In genomic region chr5:80204808-80205614, GRCh38 we compare ENCODE assay signal across 8 cellular contexts. TPM values are rescaled to one million over a fixed set of nuclear protein-coding genes. Genes with fewer than 3 reads are reported as not detected.
DNase-seq lines count a peak whose midpoint lies in the region; ATAC-seq and TF ChIP-seq lines count a peak whose summit lies in the region.

No MANE protein-coding gene starts in this region.

- TF ChIP-seq EP300 in upper lobe of left lung (IDR thresholded peaks at IDR 0.05) = no peak

- H3K27me3 ChIP-seq in upper lobe of left lung = no peaks in the 10 kb centered on the region

- H3K4me1 Mint-ChIP-seq in activated T-cell treated with anti-CD3 and anti-CD28 coated beads, Interleukin-2, amount 50 U/mL, for 72 hours (ENCODE audit: low read depth) = peaks cover 84% of the 10 kb centered on the region
- peaks cover 76% of the 10 kb centered on the region for H3K4me1 Mint-ChIP-seq in activated naive CD8-positive, alpha-beta T cell treated with anti-CD3 and anti-CD28 coated beads for 36 hours

- H3K36me3 ChIP-seq in upper lobe of left lung = peaks cover 0 to 14% (median 0%) of the 10 kb centered on the region in 4 donors

- H3K36me3 Mint-ChIP-seq in activated T-cell treated with anti-CD3 and anti-CD28 coated beads, Interleukin-2, amount 50 U/mL, for 72 hours (ENCODE audit: insufficient read depth in 2 of 2) = peaks cover 2 to 14% of the 10 kb centered on the region in 2 donors
- peaks cover 31% of the 10 kb centered on the region for H3K36me3 Mint-ChIP-seq in activated naive CD8-positive, alpha-beta T cell treated with anti-CD3 and anti-CD28 coated beads for 36 hours

- H3K4me1 ChIP-seq in upper lobe of left lung = peaks cover 3 to 19% (median 6%) of the 10 kb centered on the region in 4 donors

- peak overlapping the region; percentile 26 to 52 for H3K4me3 Mint-ChIP-seq in activated T-cell treated with anti-CD3 and anti-CD28 coated beads, Interleukin-2, amount 50 U/mL, for 72 hours
- H3K4me3 Mint-ChIP-seq in activated naive CD8-positive, alpha-beta T cell treated with anti-CD3 and anti-CD28 coated beads for 36 hours = peak overlapping the region; percentile 30

- no peak for DNase-seq in activated T-cell treated with anti-CD3 and anti-CD28 coated beads, Interleukin-2, amount 50 U/mL, for 72 hours
- no peak for DNase-seq in activated T-cell treated with anti-CD3 and anti-CD28 coated beads, Interleukin-2, amount 50 U/mL, for 48 hours
- DNase-seq in activated naive CD8-positive, alpha-beta T cell treated with anti-CD3 and anti-CD28 coated beads for 36 hours = no peak
- DNase-seq in left kidney (ENCODE audit: low read depth, low spot score) (peak; percentile 31), upper lobe of left lung (no peak), HEK293T (ENCODE audit: extremely low spot score) (no peak)

- WGBS in upper lobe of left lung, 2 donors = 50 to 65% methylated on average over 9 to 10 of the region's 10 CpGs

- no peak for TF ChIP-seq CTCF in upper lobe of left lung (IDR thresholded peaks at IDR 0.05)

- ATAC-seq in activated T-cell treated with anti-CD3 and anti-CD28 coated beads, Interleukin-2, amount 50 U/mL, for 72 hours (replicated peaks in 1 of 2) = peak; percentile 47 to 57
- ATAC-seq in upper lobe of left lung (ENCODE audit: low FRiP score in 2 of 2) (peak in 1 of 2 donors; percentile 41), GM18870 (IDR thresholded peaks at IDR 0.05; ENCODE audit: unreplicated experiment) (no peak), HG03175 (IDR thresholded peaks at IDR 0.05; ENCODE audit: unreplicated experiment) (no peak)

- H3K9me3 ChIP-seq in upper lobe of left lung = no peaks in the 10 kb centered on the region

- peak overlapping the region; percentile 83 for H3K27ac Mint-ChIP-seq in activated T-cell treated with anti-CD3 and anti-CD28 coated beads, Interleukin-2, amount 50 U/mL, for 72 hours
- H3K27ac Mint-ChIP-seq in activated naive CD8-positive, alpha-beta T cell treated with anti-CD3 and anti-CD28 coated beads for 36 hours = peak overlapping the region; percentile 85

- H3K9me3 Mint-ChIP-seq in activated T-cell treated with anti-CD3 and anti-CD28 coated beads, Interleukin-2, amount 50 U/mL, for 72 hours = no peaks in the 10 kb centered on the region
- H3K9me3 Mint-ChIP-seq in activated naive CD8-positive, alpha-beta T cell treated with anti-CD3 and anti-CD28 coated beads for 36 hours = no peaks in the 10 kb centered on the region

- TF ChIP-seq POLR2A in upper lobe of left lung (IDR thresholded peaks at IDR 0.05) = no peak

- peak overlapping the region in 3 of 4 donors; percentile 2 to 36 (median 15) for H3K27ac ChIP-seq in upper lobe of left lung

- no peaks in the 10 kb centered on the region for H3K27me3 Mint-ChIP-seq in activated T-cell treated with anti-CD3 and anti-CD28 coated beads, Interleukin-2, amount 50 U/mL, for 72 hours (ENCODE audit: low read depth)
- H3K27me3 Mint-ChIP-seq in activated naive CD8-positive, alpha-beta T cell treated with anti-CD3 and anti-CD28 coated beads for 36 hours = no peaks in the 10 kb centered on the region

- H3K4me3 ChIP-seq in upper lobe of left lung = no peak overlapping the region

- POLR2A ChIA-PET in HEK293T (lab: Yijun Ruan, JAX) = interaction anchor here (0.9 kb wide), 1 partner anchor 51 kb away, joined by 4 read pairs; the partner anchor contains the start of gene SERINC5

- CTCF ChIA-PET in HEK293T (lab: Yijun Ruan, JAX) = interaction anchor here (0.5 to 0.6 kb wide), 2 partner anchors 16 to 1256 kb away, joined by 3 read pairs; no protein-coding TSS in a partner anchor

TF ChIP-seq in HEK293T, 16 proteins besides CTCF, POLR2A, EP300 and RAD21:
- no peak for TF ChIP-seq SP1 (IDR thresholded peaks at IDR 0.05)
- no peak for TF ChIP-seq TARDBP (IDR thresholded peaks at IDR 0.05)
- no peak for TF ChIP-seq BHLHE40 (IDR thresholded peaks at IDR 0.05; ENCODE audit: borderline replicate concordance)
- TF ChIP-seq LEF1 (IDR thresholded peaks at IDR 0.05; ENCODE audit: borderline replicate concordance) = no peak
- TF ChIP-seq L3MBTL2 (conservative IDR thresholded peaks at IDR 0.05) = no peak
- TF ChIP-seq ZNF384 (IDR thresholded peaks at IDR 0.05) = no peak
- TF ChIP-seq SUZ12 (IDR thresholded peaks at IDR 0.05) = no peak
- no peak for TF ChIP-seq ARNT (IDR thresholded peaks at IDR 0.05)
- no peak for TF ChIP-seq NFRKB (IDR thresholded peaks at IDR 0.05)
TF ChIP-seq in HEK293T: peak in this region for 0.

RNA-seq across cellular contexts. Expression of gene SERINC5, which starts 50.8 kb away (rescaled TPM):
- 10 to 100 TPM; 41.1 to 48.3 TPM for total RNA-seq in activated T-cell treated with anti-CD3 and anti-CD28 coated beads, Interleukin-2, amount 50 U/mL, for 72 hours
- total RNA-seq in activated naive CD8-positive, alpha-beta T cell treated with anti-CD3 and anti-CD28 coated beads for 36 hours = 10 to 100 TPM; 22.0 to 25.1 TPM
- total RNA-seq in upper lobe of left lung = 10 to 100 TPM; 27.3 to 62.4 (median 41.3) TPM

Comparison
In these comparisons a context has a peak if more than half of its experiments do, and no peak if none do; other contexts are left out.
1. ATAC-seq: peak in activated T-cell treated with anti-CD3 and anti-CD28 coated beads, Interleukin-2, amount 50 U/mL, for 72 hours (2 of 2); none in GM18870 (single experiment) and HG03175 (single experiment).